In genomic region chrX:48002929-48003328, GRCh38 we compare ENCODE assay signal across 1 cellular context.
TF ChIP-seq lines count a peak whose summit lies in the region.

No MANE protein-coding gene starts in this region.

TF ChIP-seq in H1, 55 proteins besides CTCF, POLR2A, EP300 and RAD21:
- no peak for TF ChIP-seq KDM5A (IDR thresholded peaks at IDR 0.05; ENCODE audit: low read length)
- no peak for TF ChIP-seq GABPA (IDR thresholded peaks at IDR 0.05; ENCODE audit: borderline replicate concordance, insufficient read depth, low read length)
- no peak for TF ChIP-seq CBX8 (IDR thresholded peaks at IDR 0.05; ENCODE audit: borderline replicate concordance, low read depth, low read length)
- no peak for TF ChIP-seq BRCA1 (IDR thresholded peaks at IDR 0.05; ENCODE audit: low read depth, low read length)
- TF ChIP-seq SP2 (IDR thresholded peaks at IDR 0.05; ENCODE audit: low read length) = no peak
